36 cellular contexts compared by ENCODE assay signal in the genomic region with DNA sequence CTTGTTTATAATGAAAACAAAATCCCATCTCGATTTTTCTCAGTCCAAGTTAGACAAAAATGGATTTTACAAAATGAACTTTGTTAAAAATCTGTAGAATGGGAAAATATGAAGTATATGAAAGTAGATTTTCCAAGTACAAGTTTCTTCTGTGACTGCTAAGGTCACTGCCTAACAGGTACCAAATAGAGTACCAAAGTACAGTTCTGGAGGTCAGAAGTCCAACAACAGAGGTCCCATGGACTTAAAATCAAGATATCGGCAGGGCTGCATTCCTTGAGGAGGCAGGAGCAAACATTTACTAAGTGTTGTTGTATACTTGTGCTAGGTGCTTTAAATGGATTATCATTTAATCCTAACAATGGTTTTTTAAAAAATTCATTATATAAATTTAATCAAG.
"Had no signal": no experiment of that assay in that cellular context is flagged by ENCODE, and none has a peak within 500 bp of the region (broad histone marks: within the 10 kb centered on the region; RNA-seq: fewer than 3 reads in every experiment).

No MANE protein-coding gene starts in this region.

- H3K9me3 ChIP-seq: adrenal gland, body of pancreas, breast epithelium had no signal

- H3K27ac Mint-ChIP-seq: activated B cell treated with CpG ODN at 0.5 μM for 24 hours; activated CD4-positive, alpha-beta memory T cell treated with anti-CD3 and anti-CD28 coated beads for 36 hours; activated T-helper 1 cell treated with anti-CD3 and anti-CD28 coated beads, Interleukin-12 subunit alpha, Interleukin-12 subunit beta, Interleukin-2, Interleukin-4 antibody, amounts not matched to agents 30 ng/mL and 10 ng/mL and 1 ng/mL, durations not matched to agents 14 hours and 24 hours and 36 hours had no signal

- H3K27me3 ChIP-seq: adrenal gland, body of pancreas, breast epithelium had no signal

- DNase-seq: activated B cell treated with CpG ODN at 0.5 μM for 24 hours; activated CD4-positive, alpha-beta memory T cell treated with anti-CD3 and anti-CD28 coated beads for 36 hours; activated CD4-positive, alpha-beta T cell treated with anti-CD3 and anti-CD28 coated beads for 4 hours; activated CD4-positive, alpha-beta T cell treated with anti-CD3 and anti-CD28 coated beads, Interleukin-2, amount 50 U/mL, for 1 hour; activated CD4-positive, CD25-positive, alpha-beta regulatory T cell treated with anti-CD3 and anti-CD28 coated beads, Interleukin-2, amount 50 U/mL, for 72 hours; activated CD8-positive, alpha-beta memory T cell treated with anti-CD3 and anti-CD28 coated beads, Interleukin-2, amount 50 U/mL, for 4 hours; activated effector memory CD4-positive, alpha-beta T cell treated with Interleukin-2 at 50 U/mL for 16 hours; activated naive CD4-positive, alpha-beta T cell treated with anti-CD3 and anti-CD28 coated beads, Interleukin-2, amount 50 U/mL, for 16 hours; activated T-cell treated with anti-CD3 and anti-CD28 coated beads for 4 hours; activated T-cell treated with anti-CD3 and anti-CD28 coated beads, Interleukin-2, amount 50 U/mL, for 4 hours; adrenal gland; body of pancreas; MM.1S; NCI-H1092 treated with DMSO at 0.1 percent for 48 hours; NCI-H1417; NCI-H146; NCI-H187; NCI-H2029 treated with DMSO at 0.1 percent for 48 hours; NCI-H2107; NCI-H2171 treated with DMSO at 0.1 percent for 48 hours; NCI-H226; NCI-H446 treated with DMSO at 0.1 percent for 48 hours; NCI-H69; NK-92 treated with Interleukin-12 subunit alpha and Interleukin-12 subunit beta, amount 100 ng/mL, for 24 hours; PC-9; SIG-M5; SW 1271; T-helper 1 cell; T-helper 2 cell; T-helper 9 cell had no signal

- H3K9ac ChIP-seq: KMS-11 had no signal

- H3K9me3 Mint-ChIP-seq: activated CD4-positive, alpha-beta memory T cell treated with anti-CD3 and anti-CD28 coated beads for 36 hours; activated T-cell treated with anti-CD3 and anti-CD28 coated beads, Interleukin-2, amount 50 U/mL, for 4 hours; activated T-helper 1 cell treated with anti-CD3 and anti-CD28 coated beads, Interleukin-12 subunit alpha, Interleukin-12 subunit beta, Interleukin-2, Interleukin-4 antibody, amounts not matched to agents 30 ng/mL and 10 ng/mL and 1 ng/mL, durations not matched to agents 14 hours and 24 hours and 36 hours had no signal

- H3K4me3 Mint-ChIP-seq: activated B cell treated with CpG ODN at 0.5 μM for 24 hours; activated CD4-positive, alpha-beta memory T cell treated with anti-CD3 and anti-CD28 coated beads for 36 hours; activated T-cell treated with anti-CD3 and anti-CD28 coated beads, Interleukin-2, amount 50 U/mL, for 4 hours; activated T-helper 1 cell treated with anti-CD3 and anti-CD28 coated beads, Interleukin-12 subunit alpha, Interleukin-12 subunit beta, Interleukin-2, Interleukin-4 antibody, amounts not matched to agents 30 ng/mL and 10 ng/mL and 1 ng/mL, durations not matched to agents 14 hours and 24 hours and 36 hours had no signal

- H3K27me3 Mint-ChIP-seq: activated B cell treated with CpG ODN at 0.5 μM for 24 hours; activated CD4-positive, alpha-beta memory T cell treated with anti-CD3 and anti-CD28 coated beads for 36 hours had no signal

- H3K4me1 ChIP-seq: breast epithelium had no signal

- H3K36me3 ChIP-seq: adrenal gland, breast epithelium had no signal

- FAIRE-seq: astrocyte had no signal

- H3K27ac ChIP-seq: body of pancreas, breast epithelium, KMS-11, PC-9, RWPE1, VCaP had no signal

- H3K4me3 ChIP-seq: adrenal gland, body of pancreas, breast epithelium, PC-9 had no signal
